ENCODE assay signal across 8 cellular contexts in the genomic region with DNA sequence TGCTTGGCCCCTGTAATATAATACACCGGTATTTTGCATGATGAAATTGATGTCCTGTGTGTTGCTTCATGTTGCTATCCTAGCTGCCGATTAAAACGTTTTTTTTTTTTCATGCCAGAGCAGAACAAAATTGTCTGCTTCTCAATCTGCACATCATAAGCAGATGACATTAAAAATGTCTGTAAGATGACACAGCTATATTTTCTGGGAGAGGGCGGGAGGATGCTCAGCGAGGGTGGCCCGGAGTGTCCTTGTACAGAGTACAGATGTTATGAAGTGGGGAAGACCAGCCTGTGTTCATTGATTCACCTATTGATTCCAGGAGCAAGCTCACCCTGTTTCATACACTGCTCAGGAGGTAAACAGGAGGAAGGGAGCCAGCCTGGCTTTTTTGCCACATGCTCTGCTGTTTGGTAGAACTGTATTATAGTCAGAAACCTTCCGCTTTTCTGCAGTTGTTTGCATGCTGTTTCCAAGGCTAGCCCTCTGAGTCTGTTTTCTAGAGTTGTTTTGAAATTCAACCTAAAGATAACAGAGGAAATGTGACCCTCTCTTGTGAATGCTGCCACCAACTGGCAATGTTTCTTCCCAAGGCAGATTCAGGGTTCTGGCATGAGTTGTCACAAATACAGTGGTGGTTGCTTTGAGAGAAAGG. TPM values are rescaled to one million over a fixed set of nuclear protein-coding genes. Genes with fewer than 3 reads are reported as not detected.
DNase-seq lines count a peak whose midpoint lies in the region; ATAC-seq and TF ChIP-seq lines count a peak whose summit lies in the region.

No MANE protein-coding gene starts in this region.

- H3K4me3 Mint-ChIP-seq in activated CD8-positive, alpha-beta T cell treated with anti-CD3 and anti-CD28 coated beads, Interleukin-2, amount 10 ng/mL, durations not matched to agents 7 days and 5 days: no peak overlapping the region

- no peak for DNase-seq in AG09309 (ENCODE audit: low read depth)
- DNase-seq in NCI-H226: peak; percentile 6
- DNase-seq in activated CD8-positive, alpha-beta T cell treated with anti-CD3 and anti-CD28 coated beads, Interleukin-2, amount 10 ng/mL, durations not matched to agents 7 days and 5 days: peak; percentile 56
- DNase-seq in kidney epithelial cell (ENCODE audit: low read depth): no peak
- DNase-seq in GM03348 (ENCODE audit: low spot score): no peak

- TF ChIP-seq CTCF in AG09309 (IDR thresholded peaks at IDR 0.05; ENCODE audit: control insufficient read depth, insufficient read depth, low read depth, low read length, missing control alignments) (peak; percentile 44), GM12873 (IDR thresholded peaks at IDR 0.05; ENCODE audit: insufficient read depth, low read depth, low read length, missing control alignments) (peak; percentile 34), kidney epithelial cell (IDR thresholded peaks at IDR 0.05; ENCODE audit: insufficient read depth, low read length, poor library complexity, severe bottlenecking) (peak; percentile 55)

- no peaks in the 10 kb centered on the region for H3K27me3 ChIP-seq in kidney epithelial cell (ENCODE audit: control insufficient read depth, insufficient read depth, low read length)

- no peaks in the 10 kb centered on the region for H3K36me3 ChIP-seq in kidney epithelial cell (ENCODE audit: control insufficient read depth, insufficient read depth, low read length)

- H3K4me1 Mint-ChIP-seq in activated CD8-positive, alpha-beta T cell treated with anti-CD3 and anti-CD28 coated beads, Interleukin-2, amount 10 ng/mL, durations not matched to agents 7 days and 5 days (ENCODE audit: low read depth): peaks cover 6% of the 10 kb centered on the region

- H3K36me3 Mint-ChIP-seq in activated CD8-positive, alpha-beta T cell treated with anti-CD3 and anti-CD28 coated beads, Interleukin-2, amount 10 ng/mL, durations not matched to agents 7 days and 5 days (ENCODE audit: low read depth): no peaks in the 10 kb centered on the region

- POLR2A ChIA-PET in activated CD8-positive, alpha-beta T cell treated with anti-CD3 and anti-CD28 coated beads, Interleukin-2, amount 10 ng/mL, durations not matched to agents 7 days and 5 days (lab: Charles Lee): no interaction called here

- no peaks in the 10 kb centered on the region for H3K9me3 Mint-ChIP-seq in activated CD8-positive, alpha-beta T cell treated with anti-CD3 and anti-CD28 coated beads, Interleukin-2, amount 10 ng/mL, durations not matched to agents 7 days and 5 days (ENCODE audit: insufficient read depth)

- no peak overlapping the region for H3K27ac Mint-ChIP-seq in activated CD8-positive, alpha-beta T cell treated with anti-CD3 and anti-CD28 coated beads, Interleukin-2, amount 10 ng/mL, durations not matched to agents 7 days and 5 days

- H3K4me3 ChIP-seq in AG09309 (ENCODE audit: control insufficient read depth, low read depth, low read length) (no peak overlapping the region), kidney epithelial cell (ENCODE audit: low read depth, low read length) (no peak overlapping the region)

- CTCF ChIA-PET in activated CD8-positive, alpha-beta T cell treated with anti-CD3 and anti-CD28 coated beads, Interleukin-2, amount 10 ng/mL, durations not matched to agents 7 days and 5 days (lab: Charles Lee): interaction anchor here (1.1 kb wide), 1 partner anchor 26 kb away, joined by 5 read pairs; no protein-coding TSS in a partner anchor

- H3K27me3 Mint-ChIP-seq in activated CD8-positive, alpha-beta T cell treated with anti-CD3 and anti-CD28 coated beads, Interleukin-2, amount 10 ng/mL, durations not matched to agents 7 days and 5 days (ENCODE audit: low read depth): peaks cover 32% of the 10 kb centered on the region

- ATAC-seq in activated CD8-positive, alpha-beta T cell treated with anti-CD3 and anti-CD28 coated beads, Interleukin-2, amount 10 ng/mL, durations not matched to agents 7 days and 5 days: no peak
- ATAC-seq in GM18502 (IDR thresholded peaks at IDR 0.05; ENCODE audit: poor library complexity, unreplicated experiment) (no peak), GM18867 (IDR thresholded peaks at IDR 0.05; ENCODE audit: unreplicated experiment) (no peak)

RNA-seq across cellular contexts. Expression of gene IRS2, which starts 4.7 kb away (rescaled TPM):
- 1 to 10 TPM; 3.2 to 3.3 TPM for total RNA-seq in activated CD8-positive, alpha-beta T cell treated with anti-CD3 and anti-CD28 coated beads, Interleukin-2, amount 10 ng/mL, durations not matched to agents 7 days and 5 days
- 27.1 and 35.7 TPM in 2 replicates for total RNA-seq in kidney epithelial cell

Comparison
In these comparisons a context has a peak if more than half of its experiments do, and no peak if none do; other contexts are left out.
1. DNase-seq: peak in NCI-H226 (single experiment) and activated CD8-positive, alpha-beta T cell treated with anti-CD3 and anti-CD28 coated beads, Interleukin-2, amount 10 ng/mL, durations not matched to agents 7 days and 5 days (single experiment); none in AG09309 (single experiment), kidney epithelial cell (single experiment) and GM03348 (single experiment).
2. Peak in every context shown above with its lines, with median percentiles within 50 percentile points of each other: CTCF ChIP-seq.